ENCODE assay signal across 8 cellular contexts in genomic region chr5:115601709-115602584, GRCh38.
DNase-seq lines count a peak whose midpoint lies in the region; ATAC-seq and TF ChIP-seq lines count a peak whose summit lies in the region.

A gene with protein sequence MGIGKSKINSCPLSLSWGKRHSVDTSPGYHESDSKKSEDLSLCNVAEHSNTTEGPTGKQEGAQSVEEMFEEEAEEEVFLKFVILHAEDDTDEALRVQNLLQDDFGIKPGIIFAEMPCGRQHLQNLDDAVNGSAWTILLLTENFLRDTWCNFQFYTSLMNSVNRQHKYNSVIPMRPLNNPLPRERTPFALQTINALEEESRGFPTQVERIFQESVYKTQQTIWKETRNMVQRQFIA (minus strand): TSS chr5:115602479. CDS start chr5:115581256, 21,223 bp downstream.

- POLR2A ChIA-PET in HEK293 (lab: Yijun Ruan, JAX) = interaction anchor here (0.6 to 1.5 kb wide), 5 partner anchors 23 to 214 kb away, joined by 3 to 6 read pairs (median 3); partner anchors contain the start of genes CDO1 and FEM1C

- H3K27ac Mint-ChIP-seq in stimulated activated naive B cell treated with anti-CD40 and anti-IgM and Interleukin-4, amounts not matched to agents 10 μg/mL and 1 μg/mL and 100 μg/mL, for 72 hours = peak within 1 kb of the TSS; percentile 94

- H3K9me3 ChIP-seq in HEK293 (ENCODE audit: control insufficient read depth, insufficient read depth, low read depth, low read length) (no peaks in the 10 kb centered on the region), muscle layer of colon (ENCODE audit: low read length) (no peaks in the 10 kb centered on the region)

- peak within 1 kb of the TSS; percentile 69 for H3K9ac ChIP-seq in muscle layer of colon (ENCODE audit: low read length)

- H3K27ac ChIP-seq in HEK293 (ENCODE audit: extremely low read depth, low read depth, low read length) (peak within 1 kb of the TSS; percentile 88), muscle layer of colon (ENCODE audit: low read depth, low read length) (peak within 1 kb of the TSS; percentile 96)

- H3K9me3 Mint-ChIP-seq in stimulated activated naive B cell treated with anti-CD40 and anti-IgM and Interleukin-4, amounts not matched to agents 10 μg/mL and 1 μg/mL and 100 μg/mL, for 72 hours = no peaks in the 10 kb centered on the region

- H3K4me1 ChIP-seq in HEK293 (ENCODE audit: control insufficient read depth, insufficient read depth, low read length) = peaks cover 3% of the 10 kb centered on the region
- peaks cover 27% of the 10 kb centered on the region for H3K4me1 ChIP-seq in muscle layer of colon (ENCODE audit: insufficient read depth, low read length)

- H3K36me3 ChIP-seq in HEK293 (ENCODE audit: control insufficient read depth in 2 of 2, insufficient read depth in 1 of 2, low read length in 2 of 2) (peaks cover 0 to 14% of the 10 kb centered on the region in 2 experiments; a peak in 1 of 3 replicates), muscle layer of colon (ENCODE audit: insufficient read depth, low read length) (no peaks in the 10 kb centered on the region)

- CTCF ChIA-PET in HEK293 (lab: Yijun Ruan, JAX) = interaction anchor here (0.5 to 1.4 kb wide), 3 partner anchors 13 to 293 kb away, joined by 3 read pairs; no protein-coding TSS in a partner anchor

- peak within 1 kb of the TSS; percentile 88 for H3K4me3 Mint-ChIP-seq in stimulated activated naive B cell treated with anti-CD40 and anti-IgM and Interleukin-4, amounts not matched to agents 10 μg/mL and 1 μg/mL and 100 μg/mL, for 72 hours

- H3K27me3 Mint-ChIP-seq in stimulated activated naive B cell treated with anti-CD40 and anti-IgM and Interleukin-4, amounts not matched to agents 10 μg/mL and 1 μg/mL and 100 μg/mL, for 72 hours = no peaks in the 10 kb centered on the region

- H3K27me3 ChIP-seq in muscle layer of colon (ENCODE audit: control insufficient read depth in 1 of 2, insufficient read depth in 2 of 2, low read length in 2 of 2) = no peaks in the 10 kb centered on the region

- DNase-seq in NCI-H2171 (lab: John Stamatoyannopoulos, UW) (peak; percentile 6), activated T-cell treated with anti-CD3 and anti-CD28 coated beads for 1 hour (ENCODE audit: low read depth) (peak; percentile 24), erythroblast (lab: John Stamatoyannopoulos, UW) (peak; percentile 75 to 76), NCI-H2107 treated with DMSO at 0.1 percent for 48 hours (lab: John Stamatoyannopoulos, UW; ENCODE audit: unreplicated experiment) (no peak)
- DNase-seq in stimulated activated naive B cell treated with anti-CD40 and anti-IgM and Interleukin-4, amounts not matched to agents 10 μg/mL and 1 μg/mL and 100 μg/mL, for 72 hours = peak; percentile 72

- peaks cover 4 to 28% of the 10 kb centered on the region in 2 donors for H3K36me3 Mint-ChIP-seq in stimulated activated naive B cell treated with anti-CD40 and anti-IgM and Interleukin-4, amounts not matched to agents 10 μg/mL and 1 μg/mL and 100 μg/mL, for 72 hours

- TF ChIP-seq CTCF in HEK293 (tag by site-specific recombination; IDR thresholded peaks at IDR 0.05) = peak; percentile 38; the same call in 1 of the 2 replicates

- TF ChIP-seq POLR2A in GM15510 (IDR thresholded peaks at IDR 0.05; ENCODE audit: borderline replicate concordance, extremely low read depth, insufficient read length) (peak; percentile 39), erythroblast (IDR thresholded peaks at IDR 0.05; ENCODE audit: low read length) (peak; percentile 44)

- peak; percentile 84 to 86 for ATAC-seq in stimulated activated naive B cell treated with anti-CD40 and anti-IgM and Interleukin-4, amounts not matched to agents 10 μg/mL and 1 μg/mL and 100 μg/mL, for 72 hours (replicated peaks)

- H3K4me3 ChIP-seq in HEK293 (ENCODE audit: low read depth, low read length) = peak within 1 kb of the TSS; percentile 50
- peak within 1 kb of the TSS; percentile 70 to 81 for H3K4me3 ChIP-seq in muscle layer of colon (ENCODE audit: low read depth in 1 of 2, low read length in 2 of 2)

- peaks cover 32 to 56% of the 10 kb centered on the region in 2 donors for H3K4me1 Mint-ChIP-seq in stimulated activated naive B cell treated with anti-CD40 and anti-IgM and Interleukin-4, amounts not matched to agents 10 μg/mL and 1 μg/mL and 100 μg/mL, for 72 hours

TF ChIP-seq in HEK293, 187 proteins besides CTCF, POLR2A, EP300 and RAD21:
- TF ChIP-seq ZFHX2 (tag by site-specific recombination; conservative IDR thresholded peaks at IDR 0.05) = peak; percentile 45
- no peak for TF ChIP-seq ZNF169 (tag by site-specific recombination; IDR thresholded peaks at IDR 0.05)
- TF ChIP-seq ZNF664 (tag by site-specific recombination; IDR thresholded peaks at IDR 0.05) = no peak
- TF ChIP-seq PATZ1 (tag by site-specific recombination; IDR thresholded peaks at IDR 0.05) = peak; percentile 37; the same call in 1 of the 2 replicates
- peak; percentile 39; the same call in 1 of the 2 replicates for TF ChIP-seq ZBTB48 (tag by site-specific recombination; IDR thresholded peaks at IDR 0.05)
- peak; percentile 70 for TF ChIP-seq PRDM1 (tag by site-specific recombination; IDR thresholded peaks at IDR 0.05)
- TF ChIP-seq ZBTB20 (tag by site-specific recombination; IDR thresholded peaks at IDR 0.05) = peak; percentile 42; the same call in 1 of the 2 replicates
- peak; percentile 62 for TF ChIP-seq ZBTB8A (tag by site-specific recombination; IDR thresholded peaks at IDR 0.05)
- TF ChIP-seq KLF8 (tag by site-specific recombination; IDR thresholded peaks at IDR 0.05) = peak; percentile 17; the same call in 1 of the 2 replicates
- TF ChIP-seq ZNF398 (tag by site-specific recombination; IDR thresholded peaks at IDR 0.05) = peak; percentile 21; the same call in 1 of the 2 replicates
- TF ChIP-seq ZNF629 (tag by site-specific recombination; IDR thresholded peaks at IDR 0.05) = no peak
- TF ChIP-seq ZNF335 (tag by site-specific recombination; conservative IDR thresholded peaks at IDR 0.05) = peak; percentile 38; the same call in 1 of the 2 replicates
- TF ChIP-seq GLIS2 (tag by site-specific recombination; IDR thresholded peaks at IDR 0.05) = peak; percentile 73
- TF ChIP-seq ZIC2 (tag by site-specific recombination; IDR thresholded peaks at IDR 0.05) = peak; percentile 91
- TF ChIP-seq ZNF140 (tag by site-specific recombination; IDR thresholded peaks at IDR 0.05) = no peak
- no peak for TF ChIP-seq GLI2 (tag by site-specific recombination; IDR thresholded peaks at IDR 0.05; ENCODE audit: borderline replicate concordance, low read depth)
- 0 out of 2 replicates have a peak, but pooled peaks have one; percentile 8 for TF ChIP-seq GLIS1 (tag by site-specific recombination; IDR thresholded peaks at IDR 0.05)
- TF ChIP-seq, protein P1, sequence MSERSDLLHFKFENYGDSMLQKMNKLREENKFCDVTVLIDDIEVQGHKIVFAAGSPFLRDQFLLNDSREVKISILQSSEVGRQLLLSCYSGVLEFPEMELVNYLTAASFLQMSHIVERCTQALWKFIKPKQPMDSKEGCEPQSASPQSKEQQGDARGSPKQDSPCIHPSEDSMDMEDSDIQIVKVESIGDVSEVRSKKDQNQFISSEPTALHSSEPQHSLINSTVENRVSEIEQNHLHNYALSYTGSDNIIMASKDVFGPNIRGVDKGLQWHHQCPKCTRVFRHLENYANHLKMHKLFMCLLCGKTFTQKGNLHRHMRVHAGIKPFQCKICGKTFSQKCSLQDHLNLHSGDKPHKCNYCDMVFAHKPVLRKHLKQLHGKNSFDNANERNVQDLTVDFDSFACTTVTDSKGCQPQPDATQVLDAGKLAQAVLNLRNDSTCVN (tag by site-specific recombination; optimal IDR thresholded peaks at IDR 0.05) = peak; percentile 77
